Comparison of ENCODE assay signal across 1 cellular context in the genomic region with DNA sequence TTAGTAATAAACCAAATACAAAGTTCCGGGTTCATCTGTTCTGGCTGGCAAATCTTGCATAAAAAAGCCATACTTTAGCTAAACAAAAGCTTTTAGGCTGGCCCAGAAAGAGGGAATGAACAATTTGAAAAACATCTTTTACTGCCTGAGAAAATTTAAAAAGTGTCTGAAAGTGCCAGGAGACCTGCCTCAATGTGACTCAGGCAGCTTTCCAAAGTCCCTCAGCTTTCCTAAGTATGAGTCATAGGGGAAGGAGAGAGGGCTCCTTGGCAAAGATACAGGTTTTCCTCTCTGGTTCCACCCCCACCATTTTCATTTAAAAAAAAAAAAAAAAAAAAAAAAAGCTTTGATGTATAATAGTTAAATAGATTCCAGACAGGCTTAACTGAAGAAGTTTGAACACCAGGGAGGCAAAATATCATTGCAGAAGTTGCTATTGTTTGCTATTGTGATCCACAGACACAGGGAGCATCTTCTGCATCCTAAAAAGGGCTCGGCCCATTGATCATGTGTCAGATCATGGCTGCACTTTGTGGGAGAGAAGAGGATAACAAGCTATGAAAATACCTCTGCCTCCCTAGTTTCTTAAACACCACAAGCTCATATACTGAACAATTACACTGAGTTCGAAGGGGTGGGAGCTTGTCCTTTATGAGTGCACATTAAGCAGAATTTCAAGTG.
A peak's percentile ranks its signal among the peaks of the same experiment; 100 is the strongest.
TF ChIP-seq lines count a peak whose summit lies in the region.

No MANE protein-coding gene starts in this region.

TF ChIP-seq in K562, 482 proteins besides CTCF, POLR2A, EP300 and RAD21 (continued from another document):
- peak; percentile 52; the same call in 1 of the 2 replicates for TF ChIP-seq SMARCE1 (IDR thresholded peaks at IDR 0.05)
- TF ChIP-seq, protein P1, sequence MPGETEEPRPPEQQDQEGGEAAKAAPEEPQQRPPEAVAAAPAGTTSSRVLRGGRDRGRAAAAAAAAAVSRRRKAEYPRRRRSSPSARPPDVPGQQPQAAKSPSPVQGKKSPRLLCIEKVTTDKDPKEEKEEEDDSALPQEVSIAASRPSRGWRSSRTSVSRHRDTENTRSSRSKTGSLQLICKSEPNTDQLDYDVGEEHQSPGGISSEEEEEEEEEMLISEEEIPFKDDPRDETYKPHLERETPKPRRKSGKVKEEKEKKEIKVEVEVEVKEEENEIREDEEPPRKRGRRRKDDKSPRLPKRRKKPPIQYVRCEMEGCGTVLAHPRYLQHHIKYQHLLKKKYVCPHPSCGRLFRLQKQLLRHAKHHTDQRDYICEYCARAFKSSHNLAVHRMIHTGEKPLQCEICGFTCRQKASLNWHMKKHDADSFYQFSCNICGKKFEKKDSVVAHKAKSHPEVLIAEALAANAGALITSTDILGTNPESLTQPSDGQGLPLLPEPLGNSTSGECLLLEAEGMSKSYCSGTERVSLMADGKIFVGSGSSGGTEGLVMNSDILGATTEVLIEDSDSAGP (CRISPR knock-in tag; IDR thresholded peaks at IDR 0.05), result no peak
